Comparison of ENCODE assay signal across 1 cellular context in genomic region chr6:13273202-13273930, GRCh38.
TF ChIP-seq lines count a peak whose summit lies in the region.

No MANE protein-coding gene starts in this region.

TF ChIP-seq in K562, 482 proteins besides CTCF, POLR2A, EP300 and RAD21 (continued from another document):
- TF ChIP-seq ZNF318 (IDR thresholded peaks at IDR 0.05; ENCODE audit: borderline replicate concordance in 1 of 2, low read depth in 1 of 2) (peak in 1 of 2 experiments; percentile 49; a peak in 1 of 4 replicates), UBTF (IDR thresholded peaks at IDR 0.05; ENCODE audit: borderline replicate concordance in 1 of 2, low read depth in 2 of 2, low read length in 2 of 2) (no peak), ZSCAN29 (IDR thresholded peaks at IDR 0.05) (no peak), SRF (CRISPR knock-in tag; IDR thresholded peaks at IDR 0.05) (no peak), RBM15 (IDR thresholded peaks at IDR 0.05; ENCODE audit: insufficient read depth, low read length) (no peak), CTCFL (IDR thresholded peaks at IDR 0.05; ENCODE audit: borderline replicate concordance, insufficient read depth, low read depth, low read length, poor library complexity, severe bottlenecking) (no peak), SUPT5H (IDR thresholded peaks at IDR 0.05) (no peak), MXD1 (CRISPR knock-in tag; IDR thresholded peaks at IDR 0.05; ENCODE audit: borderline replicate concordance, poor library complexity, severe bottlenecking) (no peak), TAL1 (IDR thresholded peaks at IDR 0.05) (peak; percentile 64; the same call in 1 of the 2 replicates), TEAD2 (tag; IDR thresholded peaks at IDR 0.05) (no peak), CREB3L1 (IDR thresholded peaks at IDR 0.05; ENCODE audit: borderline replicate concordance, low read depth) (no peak), ZBTB12 (CRISPR knock-in tag; IDR thresholded peaks at IDR 0.05) (no peak), CREB3 (tag; conservative IDR thresholded peaks at IDR 0.05; ENCODE audit: low read depth) (0 out of 2 replicates have a peak, but pooled peaks have one; percentile 1), HSF4 (CRISPR knock-in tag; IDR thresholded peaks at IDR 0.05; ENCODE audit: borderline replicate concordance) (no peak), ZNF224 (CRISPR knock-in tag; IDR thresholded peaks at IDR 0.05) (no peak), HDAC8 (tag; IDR thresholded peaks at IDR 0.05) (no peak), OTX1 (CRISPR knock-in tag; IDR thresholded peaks at IDR 0.05) (no peak), ZNF644 (tag; IDR thresholded peaks at IDR 0.05; ENCODE audit: low read depth) (no peak), NBN (IDR thresholded peaks at IDR 0.05; ENCODE audit: low read depth) (0 out of 2 replicates have a peak, but pooled peaks have one; percentile 40), MBD1 (CRISPR knock-in tag; IDR thresholded peaks at IDR 0.05) (no peak)
TF ChIP-seq in K562: peak in this region for 53.
